Comparison of ENCODE assay signal across 8 cellular contexts in genomic region chr3:186825294-186825821, GRCh38. TPM values are rescaled to one million over a fixed set of nuclear protein-coding genes. Genes with fewer than 3 reads are reported as not detected.
DNase-seq lines count a peak whose midpoint lies in the region; ATAC-seq and TF ChIP-seq lines count a peak whose summit lies in the region.

No MANE protein-coding gene starts in this region.

- POLR2A ChIA-PET in AG04450 (lab: Yijun Ruan, JAX), result interaction anchor here (4.2 kb wide), 1 partner anchor 42 kb away, joined by 34 read pairs; the partner anchor contains the start of gene EIF4A2

- peak; percentile 47 for DNase-seq in AG04450 (ENCODE audit: low read depth, low spot score)
- DNase-seq in Karpas-422, result peak; percentile 53
- DNase-seq in activated naive CD8-positive, alpha-beta T cell treated with anti-CD3 and anti-CD28 coated beads for 36 hours, result peak; percentile 69
- DNase-seq in inferior parietal cortex (ENCODE audit: extremely low spot score), result peak; percentile 35
- DNase-seq in stimulated activated CD4-positive, alpha-beta T cell treated with anti-CD3 and anti-CD28 coated beads, TNF-alpha, amount 100 ng/mL, for 48 hours (ENCODE audit: low read depth in 3 of 3), result peak in 2 of 3 donors; percentile 24 to 57
- DNase-seq in HK-2 (ENCODE audit: unreplicated experiment), result no peak

- no peak for TF ChIP-seq CTCF in AG04450 (IDR thresholded peaks at IDR 0.05; ENCODE audit: low read depth, low read length)

- H2AFZ ChIP-seq in Karpas-422 (ENCODE audit: low read length), result no peak overlapping the region

- H3K9ac ChIP-seq in Karpas-422 (ENCODE audit: low read length), result peak overlapping the region; percentile 83; the same call in 1 of the 2 replicates

- peaks cover 16% of the 10 kb centered on the region for H3K36me3 Mint-ChIP-seq in activated naive CD8-positive, alpha-beta T cell treated with anti-CD3 and anti-CD28 coated beads for 36 hours

- peak overlapping the region; percentile 90 for H3K27ac Mint-ChIP-seq in activated naive CD8-positive, alpha-beta T cell treated with anti-CD3 and anti-CD28 coated beads for 36 hours

- H3K9me3 Mint-ChIP-seq in activated naive CD8-positive, alpha-beta T cell treated with anti-CD3 and anti-CD28 coated beads for 36 hours, result no peaks in the 10 kb centered on the region

- H3K4me3 ChIP-seq in AG04450 (ENCODE audit: low read depth, low read length), result peak overlapping the region; percentile 62
- H3K4me3 ChIP-seq in Karpas-422 (ENCODE audit: low read length), result peak overlapping the region; percentile 76; the same call in 1 of the 2 replicates

- H3K9me3 ChIP-seq in AG04450 (ENCODE audit: control insufficient read depth, insufficient read depth, low read length) (no peaks in the 10 kb centered on the region; the same call in 1 of the 2 replicates), Karpas-422 (ENCODE audit: low read length) (no peaks in the 10 kb centered on the region)

- peaks cover 32% of the 10 kb centered on the region for H3K4me1 Mint-ChIP-seq in activated naive CD8-positive, alpha-beta T cell treated with anti-CD3 and anti-CD28 coated beads for 36 hours

- H3K4me3 Mint-ChIP-seq in activated naive CD8-positive, alpha-beta T cell treated with anti-CD3 and anti-CD28 coated beads for 36 hours, result peak overlapping the region; percentile 97

- peaks cover 4% of the 10 kb centered on the region; the same call in 1 of the 2 replicates for H4K20me1 ChIP-seq in Karpas-422 (ENCODE audit: insufficient read depth, low read depth, low read length)

- peak overlapping the region; percentile 39 for H3K27ac ChIP-seq in AG04450 (ENCODE audit: low read depth, low read length)
- no peak overlapping the region for H3K27ac ChIP-seq in Karpas-422 (ENCODE audit: low read length)

- ATAC-seq in GM21515 (IDR thresholded peaks at IDR 0.05; ENCODE audit: unreplicated experiment) (no peak), GM21723 (IDR thresholded peaks at IDR 0.05; ENCODE audit: unreplicated experiment) (no peak)

- H3K4me1 ChIP-seq in Karpas-422 (ENCODE audit: low read length), result peaks cover 30% of the 10 kb centered on the region

- no peaks in the 10 kb centered on the region for H3K36me3 ChIP-seq in Karpas-422 (ENCODE audit: insufficient read depth, low read length)

- peaks cover 24% of the 10 kb centered on the region for H3K27me3 ChIP-seq in AG04450 (ENCODE audit: control insufficient read depth, insufficient read depth, low read length)
- 0 out of 2 replicates have a peak, but pooled peaks cover 3% of the 10 kb centered on the region for H3K27me3 ChIP-seq in Karpas-422 (ENCODE audit: low read length)

- CTCF ChIA-PET in AG04450 (lab: Charles Lee), result interaction anchor here (0.9 to 12.0 kb wide), 4 partner anchors 28 to 854 kb away, joined by 3 to 186 read pairs (median 9); partner anchors contain the start of gene AHSG

- H3K9me2 ChIP-seq in Karpas-422 (replicated peaks; ENCODE audit: insufficient read depth, low read length), result no peaks in the 10 kb centered on the region

- peaks cover 35% of the 10 kb centered on the region for H3K27me3 Mint-ChIP-seq in activated naive CD8-positive, alpha-beta T cell treated with anti-CD3 and anti-CD28 coated beads for 36 hours

- no peaks in the 10 kb centered on the region for H3K79me2 ChIP-seq in Karpas-422 (ENCODE audit: low read length)

- H3K4me2 ChIP-seq in Karpas-422 (ENCODE audit: low read depth, low read length, poor library complexity, severe bottlenecking), result peak overlapping the region; percentile 90

RNA-seq across cellular contexts. Expression of gene ADIPOQ, which starts 17.2 kb away (rescaled TPM):
- not detected in 2 replicates for polyA plus RNA-seq in AG04450 (2011; rRNA removed)
- polyA minus RNA-seq in AG04450 (2011; rRNA and poly(A)+ RNA removed), result not detected in 2 replicates
- total RNA-seq in Karpas-422 (2014; rRNA removed; shearing (Covaris generic); ENCODE audit: low replicate concordance), result not detected in 2 replicates
- total RNA-seq in activated naive CD8-positive, alpha-beta T cell treated with anti-CD3 and anti-CD28 coated beads for 36 hours, result not detected

RNA-seq across cellular contexts. Expression of gene RFC4, which starts 19.1 kb away (rescaled TPM):
- 7.3 and 9.4 TPM in 2 replicates for polyA plus RNA-seq in AG04450 (2011; rRNA removed)
- 3.5 and 4.0 TPM in 2 replicates for polyA minus RNA-seq in AG04450 (2011; rRNA and poly(A)+ RNA removed)
- 59.7 and 80.7 TPM in 2 replicates for total RNA-seq in Karpas-422 (2014; rRNA removed; shearing (Covaris generic); ENCODE audit: low replicate concordance)
- 100 to 1,000 TPM; 121 to 136 TPM for total RNA-seq in activated naive CD8-positive, alpha-beta T cell treated with anti-CD3 and anti-CD28 coated beads for 36 hours

RNA-seq across cellular contexts. Expression of gene EIF4A2, which starts 42.0 kb away (rescaled TPM):
- polyA plus RNA-seq in AG04450 (2011; rRNA removed), result 498 and 774 TPM in 2 replicates
- 260 and 394 TPM in 2 replicates for polyA minus RNA-seq in AG04450 (2011; rRNA and poly(A)+ RNA removed)
- total RNA-seq in Karpas-422 (2014; rRNA removed; shearing (Covaris generic); ENCODE audit: low replicate concordance), result 541 and 657 TPM in 2 replicates
- 100 to 1,000 TPM; 446 to 480 TPM for total RNA-seq in activated naive CD8-positive, alpha-beta T cell treated with anti-CD3 and anti-CD28 coated beads for 36 hours
